7 cellular contexts compared by ENCODE assay signal in the genomic region with DNA sequence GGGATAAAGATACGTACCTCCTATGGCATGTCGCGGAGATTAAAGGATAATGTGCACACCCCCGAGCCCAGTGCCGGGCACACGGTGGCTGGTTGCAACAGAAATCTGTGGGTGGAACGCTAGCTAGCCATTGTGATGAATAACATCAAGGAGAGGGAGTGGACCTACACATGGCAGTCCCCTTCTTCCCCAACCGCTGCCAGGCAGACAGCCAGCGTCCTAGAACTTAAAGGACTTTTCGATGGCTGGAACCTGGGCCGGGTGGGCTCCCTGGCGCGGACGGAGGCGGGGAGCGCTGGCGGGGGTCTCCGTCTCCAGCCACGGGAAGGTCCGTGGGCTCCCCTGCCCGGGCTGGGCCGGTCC. TPM values are rescaled to one million over a fixed set of nuclear protein-coding genes. Genes with fewer than 3 reads are reported as not detected.
A peak's percentile ranks its signal among the peaks of the same experiment; 100 is the strongest.
DNase-seq lines count a peak whose midpoint lies in the region; ATAC-seq and TF ChIP-seq lines count a peak whose summit lies in the region.

No MANE protein-coding gene starts in this region.

- H3K27ac ChIP-seq in RWPE1 = peak overlapping the region; percentile 56; the same call in 1 of the 2 replicates
- no peak overlapping the region for H3K27ac ChIP-seq in fibroblast of lung (ENCODE audit: insufficient read depth, low read length)
- peak overlapping the region; percentile 76 for H3K27ac ChIP-seq in parathyroid adenoma

- POLR2A ChIA-PET in RWPE1 (lab: Yijun Ruan, JAX; ENCODE audit: low non-redundant PET) = no interaction called here

- no peaks in the 10 kb centered on the region for H3K36me3 ChIP-seq in fibroblast of lung (ENCODE audit: control insufficient read depth, insufficient read depth, low read length)
- H3K36me3 ChIP-seq in parathyroid adenoma (ENCODE audit: control insufficient read depth, insufficient read depth, low read length) = no peaks in the 10 kb centered on the region

- H3K9ac ChIP-seq in fibroblast of lung (ENCODE audit: insufficient read depth, low read length) (peak overlapping the region; percentile 29), parathyroid adenoma (no peak overlapping the region)

- CTCF ChIA-PET in RWPE1 (lab: Yijun Ruan, JAX) = no interaction called here

- H3K79me2 ChIP-seq in fibroblast of lung (ENCODE audit: control insufficient read depth, insufficient read depth, low read length) = no peaks in the 10 kb centered on the region
- peaks cover 4% of the 10 kb centered on the region for H3K79me2 ChIP-seq in parathyroid adenoma

- peaks cover under 1% of the 10 kb centered on the region for H3K4me1 ChIP-seq in fibroblast of lung (ENCODE audit: control insufficient read depth, extremely low read depth, insufficient read depth, low read length)
- no peaks in the 10 kb centered on the region for H3K4me1 ChIP-seq in parathyroid adenoma

- H3K27me3 ChIP-seq in fibroblast of lung (ENCODE audit: control insufficient read depth, insufficient read depth, low read length) = peaks cover 5% of the 10 kb centered on the region
- H3K27me3 ChIP-seq in parathyroid adenoma (ENCODE audit: control insufficient read depth, insufficient read depth, low read length) = no peaks in the 10 kb centered on the region

- H2AFZ ChIP-seq in fibroblast of lung (ENCODE audit: low read length) = peak overlapping the region; percentile 58
- H2AFZ ChIP-seq in parathyroid adenoma = peak overlapping the region; percentile 80

- ATAC-seq in GM21360 (IDR thresholded peaks at IDR 0.05; ENCODE audit: unreplicated experiment) = peak; percentile 3
- ATAC-seq in GM18867 (IDR thresholded peaks at IDR 0.05; ENCODE audit: unreplicated experiment) = no peak
- ATAC-seq in HG02571 (IDR thresholded peaks at IDR 0.05; ENCODE audit: unreplicated experiment) = no peak

- no peaks in the 10 kb centered on the region for H3K9me3 ChIP-seq in fibroblast of lung (ENCODE audit: control insufficient read depth, insufficient read depth, low read depth, low read length)
- no peaks in the 10 kb centered on the region for H3K9me3 ChIP-seq in parathyroid adenoma (ENCODE audit: control insufficient read depth, low read length)

- no peaks in the 10 kb centered on the region for H4K20me1 ChIP-seq in fibroblast of lung (ENCODE audit: control insufficient read depth, extremely low read depth, insufficient read depth, low read length)

- H3K4me2 ChIP-seq in fibroblast of lung (ENCODE audit: extremely low read depth, insufficient read depth, low read length) (peak overlapping the region; percentile 84), parathyroid adenoma (ENCODE audit: low read length) (peak overlapping the region; percentile 82)

- H3K4me3 ChIP-seq in fibroblast of lung (replicated peaks in 1 of 4; ENCODE audit: control extremely low read depth in 1 of 4, insufficient read depth in 1 of 4, low read depth in 3 of 4, low read length in 4 of 4) (peak overlapping the region; percentile 43 to 75 (median 75)), parathyroid adenoma (ENCODE audit: low read depth, low read length) (peak overlapping the region; percentile 61)

- TF ChIP-seq CTCF in RWPE1 (conservative IDR thresholded peaks at IDR 0.05; ENCODE audit: low read depth) (no peak), fibroblast of lung (conservative IDR thresholded peaks at IDR 0.05 in 1 of 2, IDR thresholded peaks at IDR 0.05 in 1 of 2; ENCODE audit: low read depth in 1 of 2, low read length in 2 of 2) (no peak), parathyroid adenoma (IDR thresholded peaks at IDR 0.05) (no peak)

- DNase-seq in RWPE1 (ENCODE audit: low spot score) = no peak
- DNase-seq in fibroblast of lung (ENCODE audit: low read depth in 2 of 2) = peak; percentile 8 to 24
- DNase-seq in cortex of kidney (lab: John Stamatoyannopoulos, UW) = no peak

RNA-seq across cellular contexts. Expression of gene CACHD1, which starts 0.3 kb away (rescaled TPM):
- total RNA-seq in fibroblast of lung = 4.6 and 5.4 TPM in 2 replicates
- polyA plus RNA-seq in fibroblast of lung = 2.9 TPM in 2 replicates
- 3.1 and 4.0 TPM in 2 replicates for polyA plus RNA-seq in fibroblast of lung (2012)
- polyA minus RNA-seq in fibroblast of lung (ENCODE audit: low replicate concordance) = 4.6 and 6.6 TPM in 2 replicates

Comparison
In these comparisons a context has a peak if more than half of its experiments do, and no peak if none do; other contexts are left out.
1. DNase-seq: peak in fibroblast of lung (2 of 2); none in RWPE1 (single experiment) and cortex of kidney (single experiment).